1 cellular context compared by ENCODE assay signal in genomic region chr9:128094950-128095544, GRCh38.
TF ChIP-seq lines count a peak whose summit lies in the region.

No MANE protein-coding gene starts in this region.

TF ChIP-seq in HCT116, 20 proteins besides CTCF, POLR2A, EP300 and RAD21 (continued from another document):
- TF ChIP-seq ZBTB33 (IDR thresholded peaks at IDR 0.05; ENCODE audit: extremely low read depth, insufficient replicate concordance, low read length) (no peak), EZH2 (IDR thresholded peaks at IDR 0.05) (no peak), SRF (IDR thresholded peaks at IDR 0.05; ENCODE audit: low read depth) (no peak), YY1 (IDR thresholded peaks at IDR 0.05; ENCODE audit: extremely low read depth, insufficient replicate concordance, low read depth, low read length) (no peak), SIN3A (IDR thresholded peaks at IDR 0.05; ENCODE audit: low read depth) (no peak)
